14 cellular contexts compared by ENCODE assay signal in the genomic region with DNA sequence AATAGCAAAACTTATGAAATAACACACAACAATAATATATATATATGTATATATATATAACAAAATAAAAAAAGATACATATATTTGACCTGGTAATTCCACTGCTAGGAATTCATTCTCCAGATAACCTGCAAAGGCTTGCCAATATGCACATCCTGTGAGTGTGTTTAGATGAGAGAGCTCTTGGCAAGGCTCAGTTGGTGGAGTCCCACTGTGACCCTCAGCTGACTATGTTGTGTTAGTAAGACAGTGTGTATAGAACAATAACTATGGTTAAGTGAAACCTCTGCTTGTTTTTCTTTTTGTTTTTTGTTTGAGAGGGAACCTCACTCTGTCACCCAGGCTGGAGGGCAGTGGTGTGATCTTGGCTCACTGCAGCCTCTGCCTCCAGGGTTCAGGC.
"Had no signal": no experiment of that assay in that cellular context is flagged by ENCODE, and none has a peak within 500 bp of the region (broad histone marks: within the 10 kb centered on the region; RNA-seq: fewer than 3 reads in every experiment).

No MANE protein-coding gene starts in this region.

- H3K27ac Mint-ChIP-seq: activated CD8-positive, alpha-beta memory T cell treated with anti-CD3 and anti-CD28 coated beads, Interleukin-2, amount 10 ng/mL, durations not matched to agents 7 days and 5 days; activated naive CD8-positive, alpha-beta T cell treated with anti-CD3 and anti-CD28 coated beads for 36 hours; activated T-cell treated with anti-CD3 and anti-CD28 coated beads, Interleukin-2, amount 50 U/mL, for 24 hours; effector memory CD8-positive, alpha-beta T cell; immature natural killer cell; nephron had no signal

- H3K4me3 Mint-ChIP-seq: activated CD8-positive, alpha-beta memory T cell treated with anti-CD3 and anti-CD28 coated beads, Interleukin-2, amount 10 ng/mL, durations not matched to agents 7 days and 5 days; activated naive CD8-positive, alpha-beta T cell treated with anti-CD3 and anti-CD28 coated beads for 36 hours; activated T-cell treated with anti-CD3 and anti-CD28 coated beads, Interleukin-2, amount 50 U/mL, for 24 hours; effector memory CD8-positive, alpha-beta T cell; immature natural killer cell; nephron had no signal

- ATAC-seq: activated CD8-positive, alpha-beta memory T cell treated with anti-CD3 and anti-CD28 coated beads, Interleukin-2, amount 10 ng/mL, durations not matched to agents 7 days and 5 days; effector memory CD8-positive, alpha-beta T cell; left cardiac atrium had no signal

- DNase-seq: activated CD4-positive, alpha-beta T cell treated with anti-CD3 and anti-CD28 coated beads for 1 hour; activated CD4-positive, alpha-beta T cell treated with anti-CD3 and anti-CD28 coated beads, Interleukin-2, amount 50 U/mL, for 48 hours; activated CD8-positive, alpha-beta memory T cell treated with anti-CD3 and anti-CD28 coated beads, Interleukin-2, amount 10 ng/mL, durations not matched to agents 7 days and 5 days; activated effector memory CD4-positive, alpha-beta T cell treated with Interleukin-2 at 50 U/mL for 16 hours; activated naive CD8-positive, alpha-beta T cell treated with anti-CD3 and anti-CD28 coated beads for 36 hours; activated T-cell treated with anti-CD3 and anti-CD28 coated beads, Interleukin-2, amount 50 U/mL, for 24 hours; cortex of kidney; effector memory CD8-positive, alpha-beta T cell; immature natural killer cell; left cardiac atrium; mammary epithelial cell; SW 1271 had no signal

- FAIRE-seq: urothelium cell line had no signal

- H3K27me3 Mint-ChIP-seq: activated CD8-positive, alpha-beta memory T cell treated with anti-CD3 and anti-CD28 coated beads, Interleukin-2, amount 10 ng/mL, durations not matched to agents 7 days and 5 days; activated naive CD8-positive, alpha-beta T cell treated with anti-CD3 and anti-CD28 coated beads for 36 hours; effector memory CD8-positive, alpha-beta T cell had no signal

- H3K4me1 Mint-ChIP-seq: nephron had no signal

- H3K9me3 Mint-ChIP-seq: activated naive CD8-positive, alpha-beta T cell treated with anti-CD3 and anti-CD28 coated beads for 36 hours; activated T-cell treated with anti-CD3 and anti-CD28 coated beads, Interleukin-2, amount 50 U/mL, for 24 hours; effector memory CD8-positive, alpha-beta T cell; immature natural killer cell had no signal
